Comparison of ENCODE assay signal across 8 cellular contexts in the genomic region with DNA sequence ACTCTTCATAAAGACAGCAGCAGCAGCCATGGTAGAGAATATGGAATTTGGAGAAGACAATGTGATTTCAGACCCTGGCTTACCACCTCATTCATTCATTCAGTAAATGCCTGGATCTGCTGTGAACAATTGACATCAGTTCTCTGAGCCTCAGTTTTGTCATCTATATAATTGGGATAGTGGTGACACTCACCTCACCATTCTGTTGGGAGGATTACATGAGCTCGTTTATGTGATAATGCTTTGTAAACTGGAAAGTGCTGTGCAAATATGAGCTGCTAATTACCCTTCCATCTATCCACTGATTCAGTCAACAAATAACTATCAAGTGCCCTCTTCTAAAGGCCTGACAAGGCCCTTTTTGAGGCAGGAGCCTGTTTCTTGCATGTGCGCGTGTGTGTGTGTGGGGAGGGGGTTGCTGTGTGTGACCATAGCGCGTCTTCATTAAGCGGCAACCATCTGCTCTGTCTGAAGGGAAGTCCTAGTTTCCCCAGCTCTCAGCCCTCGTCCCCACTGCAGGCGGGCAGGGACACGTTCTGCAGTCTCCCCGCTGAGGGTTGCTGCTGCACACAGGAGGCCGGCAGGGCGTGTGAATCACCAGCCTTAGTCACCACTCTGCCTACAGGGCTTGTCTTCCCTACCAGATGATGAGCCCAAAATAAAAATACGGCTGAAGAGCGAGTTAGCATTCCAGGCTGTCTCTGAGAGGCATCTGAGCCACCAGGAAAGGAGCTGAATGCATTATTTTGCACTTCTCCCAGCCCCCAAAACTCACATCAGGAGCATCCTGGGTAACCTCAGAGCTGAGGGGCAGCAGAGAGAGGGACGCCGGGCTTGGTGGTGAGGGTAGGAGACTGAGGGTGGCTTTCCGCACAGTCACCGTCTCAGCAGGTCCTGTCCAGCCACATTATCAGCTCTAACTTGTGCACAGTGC. TPM values are rescaled to one million over a fixed set of nuclear protein-coding genes. Genes with fewer than 3 reads are reported as not detected.
DNase-seq lines count a peak whose midpoint lies in the region; ATAC-seq and TF ChIP-seq lines count a peak whose summit lies in the region.

No MANE protein-coding gene starts in this region.

- WGBS in adrenal gland, 4 donors: 45 to 73% (median 52%) methylated on average over 9 to 18 of the region's 18 CpGs
- 39% methylated on average over 16 of the region's 18 CpGs for WGBS in suprapubic skin

- H3K9me3 ChIP-seq in adrenal gland (replicated peaks in 1 of 3) (no peaks in the 10 kb centered on the region), suprapubic skin (no peaks in the 10 kb centered on the region)

- H3K27me3 ChIP-seq in adrenal gland (no peaks in the 10 kb centered on the region), suprapubic skin (no peaks in the 10 kb centered on the region)

- no peak overlapping the region for H3K4me3 ChIP-seq in adrenal gland
- peak overlapping the region; percentile 15 for H3K4me3 ChIP-seq in suprapubic skin

- intact Hi-C loops in adrenal gland (cut with DNase I): no loop called here
- intact Hi-C loops in left ventricle myocardium superior (cut with micrococcal nuclease): no loop called here

- peak overlapping the region in 2 of 5 donors; percentile 48 to 59 for H3K27ac ChIP-seq in adrenal gland
- peak overlapping the region; percentile 75 for H3K27ac ChIP-seq in suprapubic skin

- H3K4me1 ChIP-seq in adrenal gland (replicated peaks in 1 of 2) (peaks cover 0 to 16% of the 10 kb centered on the region in 2 donors), suprapubic skin (peaks cover 41% of the 10 kb centered on the region)

- DNase-seq in ELF-1 (ENCODE audit: low read depth, low spot score) (peak; percentile 82), NCI-H2081 treated with DMSO at 0.1 percent for 48 hours (lab: John Stamatoyannopoulos, UW) (peak; percentile 65), adrenal gland (peak; percentile 62 to 86 (median 79)), left ventricle myocardium superior (peak; percentile 58), suprapubic skin (ENCODE audit: low spot score in 2 of 2) (peak in 1 of 2 donors; percentile 79)
- no peak for DNase-seq in effector CD8-positive, alpha-beta T cell (lab: John Stamatoyannopoulos, UW)

- H3K36me3 ChIP-seq in adrenal gland (replicated peaks in 1 of 2): no peaks in the 10 kb centered on the region
- no peaks in the 10 kb centered on the region for H3K36me3 ChIP-seq in suprapubic skin

- no peak for TF ChIP-seq EP300 in suprapubic skin (IDR thresholded peaks at IDR 0.05)

- ATAC-seq in left ventricle myocardium superior: peak; percentile 72
- ATAC-seq in GM21717 (IDR thresholded peaks at IDR 0.05; ENCODE audit: unreplicated experiment): no peak
- no peak for ATAC-seq in HG02970 (IDR thresholded peaks at IDR 0.05; ENCODE audit: low FRiP score, unreplicated experiment)

- peak in 1 of 2 donors; percentile 35 for TF ChIP-seq POLR2A in adrenal gland (IDR thresholded peaks at IDR 0.05)
- TF ChIP-seq POLR2A in suprapubic skin (IDR thresholded peaks at IDR 0.05): no peak

- TF ChIP-seq CTCF in adrenal gland (IDR thresholded peaks at IDR 0.05) (no peak), suprapubic skin (IDR thresholded peaks at IDR 0.05) (no peak)

RNA-seq across cellular contexts. Expression of a gene that starts 19.9 kb away (rescaled TPM):
- total RNA-seq in adrenal gland (1 to 10 TPM; 2.4 to 7.1 (median 5.7) TPM), left ventricle myocardium superior (6.7 TPM), suprapubic skin (10 to 100 TPM; 26.7 to 50.9 (median 32.2) TPM)
- polyA plus RNA-seq in adrenal gland: 1 to 10 TPM; 2.8 to 8.3 (median 3.2) TPM
